16 cellular contexts compared by ENCODE assay signal in genomic region chr3:44198957-44199269, GRCh38. TPM values are rescaled to one million over a fixed set of nuclear protein-coding genes. Genes with fewer than 3 reads are reported as not detected.
DNase-seq lines count a peak whose midpoint lies in the region; ATAC-seq and TF ChIP-seq lines count a peak whose summit lies in the region.
"Had no signal": no experiment of that assay in that cellular context is flagged by ENCODE, and none has a peak within 500 bp of the region (broad histone marks: within the 10 kb centered on the region; RNA-seq: fewer than 3 reads in every experiment).

No MANE protein-coding gene starts in this region.

- H3K9me3 ChIP-seq in lower lobe of right lung: no peaks in the 10 kb centered on the region
- H3K9me3 ChIP-seq: heart right ventricle, thyroid gland had no signal

- H3K9me3 Mint-ChIP-seq in activated naive CD8-positive, alpha-beta T cell treated with anti-CD3 and anti-CD28 coated beads, Interleukin-2, amount 50 U/mL, for 24 hours: no peaks in the 10 kb centered on the region
- no peaks in the 10 kb centered on the region for H3K9me3 Mint-ChIP-seq in activated naive CD8-positive, alpha-beta T cell treated with anti-CD3 and anti-CD28 coated beads for 36 hours
- no peaks in the 10 kb centered on the region for H3K9me3 Mint-ChIP-seq in T-helper 2 cell treated with Interferon-gamma antibody and Interleukin-4, amounts not matched to agents 5 μg/mL and 100 μg/mL, for 36 hours

- no peak overlapping the region for H3K27ac Mint-ChIP-seq in activated naive CD8-positive, alpha-beta T cell treated with anti-CD3 and anti-CD28 coated beads, Interleukin-2, amount 50 U/mL, for 24 hours
- no peak overlapping the region for H3K27ac Mint-ChIP-seq in activated naive CD8-positive, alpha-beta T cell treated with anti-CD3 and anti-CD28 coated beads for 36 hours
- H3K27ac Mint-ChIP-seq in T-helper 2 cell treated with Interferon-gamma antibody and Interleukin-4, amounts not matched to agents 5 μg/mL and 100 μg/mL, for 36 hours: no peak overlapping the region
- H3K27ac Mint-ChIP-seq: activated naive CD8-positive, alpha-beta T cell; nephron progenitor cell had no signal

- H3K27me3 Mint-ChIP-seq in activated naive CD8-positive, alpha-beta T cell treated with anti-CD3 and anti-CD28 coated beads, Interleukin-2, amount 50 U/mL, for 24 hours: peaks cover 14% of the 10 kb centered on the region
- peaks cover 34% of the 10 kb centered on the region for H3K27me3 Mint-ChIP-seq in activated naive CD8-positive, alpha-beta T cell treated with anti-CD3 and anti-CD28 coated beads for 36 hours
- peaks cover 5% of the 10 kb centered on the region for H3K27me3 Mint-ChIP-seq in T-helper 2 cell treated with Interferon-gamma antibody and Interleukin-4, amounts not matched to agents 5 μg/mL and 100 μg/mL, for 36 hours (ENCODE audit: low read depth)

- H3K36me3 ChIP-seq in lower lobe of right lung: no peaks in the 10 kb centered on the region
- H3K36me3 ChIP-seq: heart right ventricle, thyroid gland had no signal

- no peak overlapping the region for H3K4me3 ChIP-seq in lower lobe of right lung
- H3K4me3 ChIP-seq: heart right ventricle, thyroid gland had no signal

- no peaks in the 10 kb centered on the region for H3K4me1 ChIP-seq in lower lobe of right lung
- H3K4me1 ChIP-seq: heart right ventricle, thyroid gland had no signal

- peak; percentile 74 for ATAC-seq in activated naive CD8-positive, alpha-beta T cell treated with anti-CD3 and anti-CD28 coated beads, Interleukin-2, amount 50 U/mL, for 24 hours
- ATAC-seq in lower lobe of right lung (peak; percentile 17 to 49), GM18873 (IDR thresholded peaks at IDR 0.05; ENCODE audit: low FRiP score, unreplicated experiment) (no peak)

- H3K27me3 ChIP-seq in lower lobe of right lung (ENCODE audit: low read depth): no peaks in the 10 kb centered on the region
- H3K27me3 ChIP-seq: thyroid gland had no signal

- H3K4me3 Mint-ChIP-seq in activated naive CD8-positive, alpha-beta T cell treated with anti-CD3 and anti-CD28 coated beads, Interleukin-2, amount 50 U/mL, for 24 hours: no peak overlapping the region
- H3K4me3 Mint-ChIP-seq in activated naive CD8-positive, alpha-beta T cell treated with anti-CD3 and anti-CD28 coated beads for 36 hours: no peak overlapping the region
- H3K4me3 Mint-ChIP-seq in T-helper 2 cell treated with Interferon-gamma antibody and Interleukin-4, amounts not matched to agents 5 μg/mL and 100 μg/mL, for 36 hours: no peak overlapping the region
- H3K4me3 Mint-ChIP-seq: activated naive CD8-positive, alpha-beta T cell; nephron progenitor cell had no signal

- TF ChIP-seq CTCF in VCaP (conservative IDR thresholded peaks at IDR 0.05) (peak; percentile 23), lower lobe of right lung (IDR thresholded peaks at IDR 0.05) (no peak), GM13977 (IDR thresholded peaks at IDR 0.05; ENCODE audit: extremely low read depth, insufficient read depth, missing control alignments) (no peak)

- H3K36me3 Mint-ChIP-seq in activated naive CD8-positive, alpha-beta T cell treated with anti-CD3 and anti-CD28 coated beads, Interleukin-2, amount 50 U/mL, for 24 hours (ENCODE audit: low read depth): no peaks in the 10 kb centered on the region
- no peaks in the 10 kb centered on the region for H3K36me3 Mint-ChIP-seq in activated naive CD8-positive, alpha-beta T cell treated with anti-CD3 and anti-CD28 coated beads for 36 hours
- no peaks in the 10 kb centered on the region for H3K36me3 Mint-ChIP-seq in T-helper 2 cell treated with Interferon-gamma antibody and Interleukin-4, amounts not matched to agents 5 μg/mL and 100 μg/mL, for 36 hours (ENCODE audit: low read depth)
- H3K36me3 Mint-ChIP-seq: activated naive CD8-positive, alpha-beta T cell had no signal

- no peak for DNase-seq in activated naive CD8-positive, alpha-beta T cell treated with anti-CD3 and anti-CD28 coated beads, Interleukin-2, amount 50 U/mL, for 24 hours
- DNase-seq in activated naive CD8-positive, alpha-beta T cell treated with anti-CD3 and anti-CD28 coated beads for 36 hours: no peak
- no peak for DNase-seq in lower lobe of right lung
- no peak for DNase-seq in GM13977 (ENCODE audit: low spot score)
- no peak for DNase-seq in T-helper 2 cell treated with Interferon-gamma antibody and Interleukin-4, amounts not matched to agents 5 μg/mL and 100 μg/mL, for 36 hours (ENCODE audit: low spot score)
- no peak for DNase-seq in DMS53 (lab: John Stamatoyannopoulos, UW)
- DNase-seq: NCI-H1417 treated with DMSO at 0.1 percent for 48 hours, NCI-H524 treated with DMSO at 0.1 percent for 48 hours had no signal

- in situ Hi-C loops in GM13977 (cut with MboI; ENCODE audit: low pct_unique_long_range_greater_than_20kb, low sequenced_read_pairs, unreplicated experiment): loop anchor here (5.0 to 25.0 kb wide), 2 partner anchors 432 to 637 kb away; no protein-coding TSS in a partner anchor

- no peak overlapping the region for H3K27ac ChIP-seq in VCaP
- H3K27ac ChIP-seq in lower lobe of right lung: no peak overlapping the region
- H3K27ac ChIP-seq: epithelial cell of prostate, heart right ventricle, thyroid gland had no signal

- H3K4me1 Mint-ChIP-seq in activated naive CD8-positive, alpha-beta T cell treated with anti-CD3 and anti-CD28 coated beads, Interleukin-2, amount 50 U/mL, for 24 hours: no peaks in the 10 kb centered on the region
- peaks cover 4% of the 10 kb centered on the region for H3K4me1 Mint-ChIP-seq in activated naive CD8-positive, alpha-beta T cell treated with anti-CD3 and anti-CD28 coated beads for 36 hours
- no peaks in the 10 kb centered on the region for H3K4me1 Mint-ChIP-seq in T-helper 2 cell treated with Interferon-gamma antibody and Interleukin-4, amounts not matched to agents 5 μg/mL and 100 μg/mL, for 36 hours (ENCODE audit: low read depth)
- H3K4me1 Mint-ChIP-seq: nephron progenitor cell had no signal

- intact Hi-C loops in lower lobe of right lung (cut with DNase I): no loop called here

RNA-seq across cellular contexts. Expression of gene TOPAZ1, which starts 42.8 kb away (rescaled TPM):
- total RNA-seq in activated naive CD8-positive, alpha-beta T cell treated with anti-CD3 and anti-CD28 coated beads for 36 hours: not detected
- total RNA-seq in lower lobe of right lung: not detected
- total RNA-seq: heart right ventricle, left ventricle myocardium superior had no signal
